Comparison of ENCODE assay signal across 27 cellular contexts in genomic region chr1:24222008-24222407, GRCh38. TPM values are rescaled to one million over a fixed set of nuclear protein-coding genes. Genes with fewer than 3 reads are reported as not detected.
"Had no signal": no experiment of that assay in that cellular context is flagged by ENCODE, and none has a peak within 500 bp of the region (broad histone marks: within the 10 kb centered on the region; RNA-seq: fewer than 3 reads in every experiment).

No MANE protein-coding gene starts in this region.

- H3K36me3 ChIP-seq: left ventricle myocardium inferior, neural progenitor cell, ovary, right atrium auricular region, right lobe of liver, transverse colon, upper lobe of left lung, vagina had no signal

- ATAC-seq: natural killer cell; stimulated activated effector memory CD8-positive, alpha-beta T cell treated with anti-CD3 and anti-CD28 coated beads, Interleukin-12 subunit alpha, Interleukin-12 subunit beta, amount 100 ng/mL, for 72 hours; stimulated activated naive CD8-positive, alpha-beta T cell treated with anti-CD3 and anti-CD28 coated beads, Interleukin-15, amount 100 ng/mL, for 72 hours had no signal

- H3K4me1 ChIP-seq: left ventricle myocardium inferior, neural progenitor cell, right atrium auricular region, right lobe of liver, transverse colon, upper lobe of left lung, vagina had no signal

- DNase-seq: hypothalamus; immature natural killer cell; kidney; left ventricle myocardium inferior; mesendoderm; naive B cell; natural killer cell; nephron progenitor cell; ovary; right lobe of liver; stimulated activated CD4-positive, alpha-beta T cell treated with anti-CD3 and anti-CD28 coated beads, Interleukin-12 subunit alpha, Interleukin-12 subunit beta, amount 100 ng/mL, for 4 hours; stimulated activated CD4-positive, alpha-beta T cell treated with anti-CD3 and anti-CD28 coated beads, Interleukin-15, amount 100 ng/mL, for 24 hours; stimulated activated CD4-positive, alpha-beta T cell treated with anti-CD3 and anti-CD28 coated beads, Interleukin-2, amount 100 ng/mL, for 24 hours; stimulated activated CD4-positive, alpha-beta T cell treated with anti-CD3 and anti-CD28 coated beads, Interleukin-4, amount 100 ng/mL, for 1 hour; stimulated activated naive CD4-positive, alpha-beta T cell treated with Interleukin-2 at 50 U/mL for 16 hours; stimulated activated naive CD8-positive, alpha-beta T cell treated with anti-CD3 and anti-CD28 coated beads, Interleukin-15, amount 100 ng/mL, for 72 hours; substantia nigra; transverse colon; upper lobe of left lung had no signal

- H2AFZ ChIP-seq: neural progenitor cell had no signal

- H3K4me2 ChIP-seq: neural progenitor cell had no signal

- H3K27ac ChIP-seq: left ventricle myocardium inferior, neural progenitor cell, ovary, right atrium auricular region, right lobe of liver, transverse colon, upper lobe of left lung, vagina had no signal

- H3K9me3 ChIP-seq: left ventricle myocardium inferior, ovary, right atrium auricular region, right lobe of liver, transverse colon, upper lobe of left lung, vagina had no signal

- FAIRE-seq: islet of Langerhans, kidney had no signal

- H3K4me3 ChIP-seq: left ventricle myocardium inferior, lung, neural progenitor cell, ovary, right atrium auricular region, right lobe of liver, transverse colon, upper lobe of left lung, vagina had no signal

- H3K9ac ChIP-seq: neural progenitor cell had no signal

- H3K27me3 ChIP-seq: neural progenitor cell, ovary, right atrium auricular region, right lobe of liver, upper lobe of left lung, vagina had no signal

RNA-seq across cellular contexts. Expression of gene IFNLR1, which starts 34.9 kb away (rescaled TPM):
- total RNA-seq: pulmonary artery endothelial cell, skeletal muscle tissue had no signal
